In genomic region chr1:109388884-109389637, GRCh38 we compare ENCODE assay signal across 1 cellular context.
A peak's percentile ranks its signal among the peaks of the same experiment; 100 is the strongest.
TF ChIP-seq lines count a peak whose summit lies in the region.

No MANE protein-coding gene starts in this region.

TF ChIP-seq in K562, 482 proteins besides CTCF, POLR2A, EP300 and RAD21 (continued from another document and continues in another):
- TF ChIP-seq ZNF780A (CRISPR knock-in tag; IDR thresholded peaks at IDR 0.05) (no peak), THRB (CRISPR knock-in tag; conservative IDR thresholded peaks at IDR 0.05) (no peak), DEAF1 (CRISPR knock-in tag; IDR thresholded peaks at IDR 0.05) (no peak), AFF4 (CRISPR knock-in tag; IDR thresholded peaks at IDR 0.05) (0 out of 2 replicates have a peak, but pooled peaks have one; percentile 35), HDGF (IDR thresholded peaks at IDR 0.05) (no peak), HNRNPUL1 (IDR thresholded peaks at IDR 0.05; ENCODE audit: low read length) (no peak), NR2C1 (IDR thresholded peaks at IDR 0.05) (no peak), NR2C1 (tag; IDR thresholded peaks at IDR 0.05) (peak; percentile 5; the same call in 1 of the 2 replicates), ZNF766 (CRISPR knock-in tag; conservative IDR thresholded peaks at IDR 0.05) (no peak), XRCC4 (IDR thresholded peaks at IDR 0.05; ENCODE audit: extremely low read depth, insufficient read depth, insufficient read length) (no peak), L3MBTL2 (IDR thresholded peaks at IDR 0.05) (no peak; the same call in none of the 2 replicates), ZNF175 (CRISPR knock-in tag; IDR thresholded peaks at IDR 0.05; ENCODE audit: low read depth) (peak; percentile 16), MTA1 (IDR thresholded peaks at IDR 0.05; ENCODE audit: borderline replicate concordance) (no peak), ILF3 (IDR thresholded peaks at IDR 0.05; ENCODE audit: borderline replicate concordance) (0 out of 2 replicates have a peak, but pooled peaks have one; percentile 14), HNRNPK (IDR thresholded peaks at IDR 0.05; ENCODE audit: low read depth, low read length, poor library complexity, severe bottlenecking) (no peak), POLR3G (IDR thresholded peaks at IDR 0.05; ENCODE audit: extremely low read depth, insufficient read length, insufficient replicate concordance) (no peak), ZNF140 (CRISPR knock-in tag; IDR thresholded peaks at IDR 0.05) (no peak), ZNF311 (CRISPR knock-in tag; IDR thresholded peaks at IDR 0.05) (0 out of 2 replicates have a peak, but pooled peaks have one; percentile 35), BCLAF1 (IDR thresholded peaks at IDR 0.05; ENCODE audit: borderline replicate concordance in 1 of 2, control insufficient read depth in 1 of 2, low read depth in 2 of 2, low read length in 1 of 2) (no peak), BMI1 (IDR thresholded peaks at IDR 0.05; ENCODE audit: low read length) (no peak), TAF15 (IDR thresholded peaks at IDR 0.05; ENCODE audit: low read depth, low read length) (no peak), NFE2 (IDR thresholded peaks at IDR 0.05; ENCODE audit: low read depth) (no peak), E2F4 (CRISPR knock-in tag; IDR thresholded peaks at IDR 0.05; ENCODE audit: low read depth) (no peak), ZNF699 (CRISPR knock-in tag; IDR thresholded peaks at IDR 0.05; ENCODE audit: insufficient replicate concordance) (no peak), HOXB6 (CRISPR knock-in tag; IDR thresholded peaks at IDR 0.05; ENCODE audit: borderline replicate concordance) (no peak), CEBPG (CRISPR knock-in tag; IDR thresholded peaks at IDR 0.05) (no peak; the same call in 1 of the 2 replicates), CEBPG (tag; conservative IDR thresholded peaks at IDR 0.05 in 1 of 2, IDR thresholded peaks at IDR 0.05 in 1 of 2) (peak; percentile 34 to 58; a peak in 3 of 4 replicates), KAT7 (CRISPR knock-in tag; IDR thresholded peaks at IDR 0.05; ENCODE audit: borderline replicate concordance) (0 out of 2 replicates have a peak, but pooled peaks have one; percentile 74), HINFP (tag; conservative IDR thresholded peaks at IDR 0.05; ENCODE audit: low read depth) (0 out of 2 replicates have a peak, but pooled peaks have one; percentile 11), DPF2 (IDR thresholded peaks at IDR 0.05) (peak; percentile 76), FOXP1 (CRISPR knock-in tag; IDR thresholded peaks at IDR 0.05) (peak; percentile 11; the same call in 1 of the 2 replicates), CEBPB (tag; IDR thresholded peaks at IDR 0.05) (peak; percentile 69), ZNF398 (CRISPR knock-in tag; IDR thresholded peaks at IDR 0.05) (no peak), MEF2A (IDR thresholded peaks at IDR 0.05; ENCODE audit: control insufficient read depth, low read depth, low read length) (no peak), JUND (IDR thresholded peaks at IDR 0.05; ENCODE audit: borderline replicate concordance, low read depth, low read length) (no peak), JUND (tag; IDR thresholded peaks at IDR 0.05; ENCODE audit: borderline replicate concordance, low read depth, low read length) (peak; percentile 11; the same call in 2 of the 3 replicates), ZNF583 (CRISPR knock-in tag; IDR thresholded peaks at IDR 0.05) (peak; percentile 52; the same call in 1 of the 2 replicates), CBFA2T2 (conservative IDR thresholded peaks at IDR 0.05) (peak; percentile 52), ZNF124 (CRISPR knock-in tag; IDR thresholded peaks at IDR 0.05) (no peak), TBL1XR1 (IDR thresholded peaks at IDR 0.05; ENCODE audit: low read length in 2 of 2) (peak in 1 of 2 experiments; percentile 9; a peak in 1 of 4 replicates), ZNF551 (CRISPR knock-in tag; IDR thresholded peaks at IDR 0.05) (no peak), KHSRP (IDR thresholded peaks at IDR 0.05) (no peak), TFAM (CRISPR knock-in tag; conservative IDR thresholded peaks at IDR 0.05) (no peak), RBM15 (IDR thresholded peaks at IDR 0.05; ENCODE audit: insufficient read depth, low read length) (no peak), RBBP5 (IDR thresholded peaks at IDR 0.05; ENCODE audit: borderline replicate concordance, insufficient read depth, low read length, poor library complexity, severe bottlenecking) (peak; percentile 6), TEAD2 (tag; IDR thresholded peaks at IDR 0.05) (no peak), PTTG1 (tag; IDR thresholded peaks at IDR 0.05; ENCODE audit: low read depth) (no peak), CHD1 (IDR thresholded peaks at IDR 0.05; ENCODE audit: low read length) (no peak), ARNT (IDR thresholded peaks at IDR 0.05) (no peak), SMARCE1 (IDR thresholded peaks at IDR 0.05) (peak; percentile 56), HDAC2 (IDR thresholded peaks at IDR 0.05) (no peak; the same call in 1 of the 2 replicates), PREB (CRISPR knock-in tag; IDR thresholded peaks at IDR 0.05) (0 out of 2 replicates have a peak, but pooled peaks have one; percentile 43), CREB1 (IDR thresholded peaks at IDR 0.05) (no peak), CREB1 (CRISPR knock-in tag; IDR thresholded peaks at IDR 0.05) (0 out of 2 replicates have a peak, but pooled peaks have one; percentile 46), CREM (IDR thresholded peaks at IDR 0.05; ENCODE audit: low read depth) (no peak), DDX20 (tag; IDR thresholded peaks at IDR 0.05; ENCODE audit: low read depth) (no peak), NEUROD1 (IDR thresholded peaks at IDR 0.05; ENCODE audit: borderline replicate concordance, low read depth, low read length, partially characterized antibody) (no peak), ARID1B (IDR thresholded peaks at IDR 0.05) (peak; percentile 79), TOE1 (IDR thresholded peaks at IDR 0.05; ENCODE audit: borderline replicate concordance) (no peak), TOE1 (CRISPR knock-in tag; IDR thresholded peaks at IDR 0.05; ENCODE audit: borderline replicate concordance, low read depth) (no peak), ZBTB7A (IDR thresholded peaks at IDR 0.05; ENCODE audit: borderline replicate concordance, control insufficient read depth, low read depth, low read length) (no peak), HNRNPLL (IDR thresholded peaks at IDR 0.05; ENCODE audit: low read depth, low read length, poor library complexity, severe bottlenecking) (no peak)
